2 cellular contexts compared by ENCODE assay signal in the genomic region with DNA sequence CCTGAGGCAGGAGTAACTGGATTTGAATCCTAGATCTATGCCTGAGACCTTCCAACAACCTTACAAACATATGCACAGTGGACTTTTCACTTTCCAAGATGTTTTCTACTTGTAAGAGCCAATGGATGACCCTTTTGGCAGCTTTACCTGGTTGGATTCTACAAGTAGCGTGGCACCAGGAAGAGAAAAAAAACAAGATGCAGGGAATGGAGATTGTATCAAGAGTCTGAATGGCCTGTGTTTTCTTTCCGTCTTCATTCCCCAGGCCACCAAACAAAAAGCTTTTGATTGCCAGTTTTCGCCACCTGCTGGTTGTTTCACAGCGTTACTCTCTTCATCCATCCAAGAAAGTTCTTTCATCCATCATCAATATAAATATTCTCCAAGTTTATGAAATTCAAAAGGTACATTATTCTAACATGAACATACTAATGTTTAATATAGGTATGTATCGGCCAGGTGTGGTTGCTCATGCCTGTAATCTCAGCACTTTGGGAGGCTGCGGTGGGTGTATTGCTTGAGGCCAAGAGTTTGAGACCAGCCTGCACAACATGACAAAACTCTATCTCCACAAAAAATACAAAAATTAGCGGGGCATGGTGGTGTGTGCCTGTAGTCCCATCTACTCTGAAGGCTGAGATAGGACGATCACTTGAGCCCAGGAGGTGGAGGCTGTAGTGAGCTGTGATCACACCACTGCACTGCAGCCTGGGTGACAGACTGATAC.
TF ChIP-seq lines count a peak whose summit lies in the region.

No MANE protein-coding gene starts in this region.

TF ChIP-seq in GM23338, 12 proteins besides CTCF, POLR2A, EP300 and RAD21 (continued from another document):
- TF ChIP-seq, protein P1, sequence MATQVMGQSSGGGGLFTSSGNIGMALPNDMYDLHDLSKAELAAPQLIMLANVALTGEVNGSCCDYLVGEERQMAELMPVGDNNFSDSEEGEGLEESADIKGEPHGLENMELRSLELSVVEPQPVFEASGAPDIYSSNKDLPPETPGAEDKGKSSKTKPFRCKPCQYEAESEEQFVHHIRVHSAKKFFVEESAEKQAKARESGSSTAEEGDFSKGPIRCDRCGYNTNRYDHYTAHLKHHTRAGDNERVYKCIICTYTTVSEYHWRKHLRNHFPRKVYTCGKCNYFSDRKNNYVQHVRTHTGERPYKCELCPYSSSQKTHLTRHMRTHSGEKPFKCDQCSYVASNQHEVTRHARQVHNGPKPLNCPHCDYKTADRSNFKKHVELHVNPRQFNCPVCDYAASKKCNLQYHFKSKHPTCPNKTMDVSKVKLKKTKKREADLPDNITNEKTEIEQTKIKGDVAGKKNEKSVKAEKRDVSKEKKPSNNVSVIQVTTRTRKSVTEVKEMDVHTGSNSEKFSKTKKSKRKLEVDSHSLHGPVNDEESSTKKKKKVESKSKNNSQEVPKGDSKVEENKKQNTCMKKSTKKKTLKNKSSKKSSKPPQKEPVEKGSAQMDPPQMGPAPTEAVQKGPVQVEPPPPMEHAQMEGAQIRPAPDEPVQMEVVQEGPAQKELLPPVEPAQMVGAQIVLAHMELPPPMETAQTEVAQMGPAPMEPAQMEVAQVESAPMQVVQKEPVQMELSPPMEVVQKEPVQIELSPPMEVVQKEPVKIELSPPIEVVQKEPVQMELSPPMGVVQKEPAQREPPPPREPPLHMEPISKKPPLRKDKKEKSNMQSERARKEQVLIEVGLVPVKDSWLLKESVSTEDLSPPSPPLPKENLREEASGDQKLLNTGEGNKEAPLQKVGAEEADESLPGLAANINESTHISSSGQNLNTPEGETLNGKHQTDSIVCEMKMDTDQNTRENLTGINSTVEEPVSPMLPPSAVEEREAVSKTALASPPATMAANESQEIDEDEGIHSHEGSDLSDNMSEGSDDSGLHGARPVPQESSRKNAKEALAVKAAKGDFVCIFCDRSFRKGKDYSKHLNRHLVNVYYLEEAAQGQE (IDR thresholded peaks at IDR 0.05; ENCODE audit: unreplicated experiment): no peak
- TF ChIP-seq, protein P2, sequence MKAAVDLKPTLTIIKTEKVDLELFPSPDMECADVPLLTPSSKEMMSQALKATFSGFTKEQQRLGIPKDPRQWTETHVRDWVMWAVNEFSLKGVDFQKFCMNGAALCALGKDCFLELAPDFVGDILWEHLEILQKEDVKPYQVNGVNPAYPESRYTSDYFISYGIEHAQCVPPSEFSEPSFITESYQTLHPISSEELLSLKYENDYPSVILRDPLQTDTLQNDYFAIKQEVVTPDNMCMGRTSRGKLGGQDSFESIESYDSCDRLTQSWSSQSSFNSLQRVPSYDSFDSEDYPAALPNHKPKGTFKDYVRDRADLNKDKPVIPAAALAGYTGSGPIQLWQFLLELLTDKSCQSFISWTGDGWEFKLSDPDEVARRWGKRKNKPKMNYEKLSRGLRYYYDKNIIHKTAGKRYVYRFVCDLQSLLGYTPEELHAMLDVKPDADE (IDR thresholded peaks at IDR 0.05): no peak
- TF ChIP-seq ZNF331 (CRISPR knock-in tag; IDR thresholded peaks at IDR 0.05; ENCODE audit: low read depth) (no peak), CREB1 (CRISPR knock-in tag; IDR thresholded peaks at IDR 0.05; ENCODE audit: low read depth) (no peak), POLR2AphosphoS5 (IDR thresholded peaks at IDR 0.05; ENCODE audit: low read depth) (no peak), EZH2phosphoT487 (IDR thresholded peaks at IDR 0.05; ENCODE audit: unreplicated experiment) (no peak)

TF ChIP-seq in WTC11, 78 proteins besides CTCF, POLR2A, EP300 and RAD21 (continued from another document):
- TF ChIP-seq, protein P3, sequence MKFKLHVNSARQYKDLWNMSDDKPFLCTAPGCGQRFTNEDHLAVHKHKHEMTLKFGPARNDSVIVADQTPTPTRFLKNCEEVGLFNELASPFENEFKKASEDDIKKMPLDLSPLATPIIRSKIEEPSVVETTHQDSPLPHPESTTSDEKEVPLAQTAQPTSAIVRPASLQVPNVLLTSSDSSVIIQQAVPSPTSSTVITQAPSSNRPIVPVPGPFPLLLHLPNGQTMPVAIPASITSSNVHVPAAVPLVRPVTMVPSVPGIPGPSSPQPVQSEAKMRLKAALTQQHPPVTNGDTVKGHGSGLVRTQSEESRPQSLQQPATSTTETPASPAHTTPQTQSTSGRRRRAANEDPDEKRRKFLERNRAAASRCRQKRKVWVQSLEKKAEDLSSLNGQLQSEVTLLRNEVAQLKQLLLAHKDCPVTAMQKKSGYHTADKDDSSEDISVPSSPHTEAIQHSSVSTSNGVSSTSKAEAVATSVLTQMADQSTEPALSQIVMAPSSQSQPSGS (CRISPR knock-in tag; IDR thresholded peaks at IDR 0.05; ENCODE audit: borderline replicate concordance, low read depth): no peak
- TF ChIP-seq, protein P4, sequence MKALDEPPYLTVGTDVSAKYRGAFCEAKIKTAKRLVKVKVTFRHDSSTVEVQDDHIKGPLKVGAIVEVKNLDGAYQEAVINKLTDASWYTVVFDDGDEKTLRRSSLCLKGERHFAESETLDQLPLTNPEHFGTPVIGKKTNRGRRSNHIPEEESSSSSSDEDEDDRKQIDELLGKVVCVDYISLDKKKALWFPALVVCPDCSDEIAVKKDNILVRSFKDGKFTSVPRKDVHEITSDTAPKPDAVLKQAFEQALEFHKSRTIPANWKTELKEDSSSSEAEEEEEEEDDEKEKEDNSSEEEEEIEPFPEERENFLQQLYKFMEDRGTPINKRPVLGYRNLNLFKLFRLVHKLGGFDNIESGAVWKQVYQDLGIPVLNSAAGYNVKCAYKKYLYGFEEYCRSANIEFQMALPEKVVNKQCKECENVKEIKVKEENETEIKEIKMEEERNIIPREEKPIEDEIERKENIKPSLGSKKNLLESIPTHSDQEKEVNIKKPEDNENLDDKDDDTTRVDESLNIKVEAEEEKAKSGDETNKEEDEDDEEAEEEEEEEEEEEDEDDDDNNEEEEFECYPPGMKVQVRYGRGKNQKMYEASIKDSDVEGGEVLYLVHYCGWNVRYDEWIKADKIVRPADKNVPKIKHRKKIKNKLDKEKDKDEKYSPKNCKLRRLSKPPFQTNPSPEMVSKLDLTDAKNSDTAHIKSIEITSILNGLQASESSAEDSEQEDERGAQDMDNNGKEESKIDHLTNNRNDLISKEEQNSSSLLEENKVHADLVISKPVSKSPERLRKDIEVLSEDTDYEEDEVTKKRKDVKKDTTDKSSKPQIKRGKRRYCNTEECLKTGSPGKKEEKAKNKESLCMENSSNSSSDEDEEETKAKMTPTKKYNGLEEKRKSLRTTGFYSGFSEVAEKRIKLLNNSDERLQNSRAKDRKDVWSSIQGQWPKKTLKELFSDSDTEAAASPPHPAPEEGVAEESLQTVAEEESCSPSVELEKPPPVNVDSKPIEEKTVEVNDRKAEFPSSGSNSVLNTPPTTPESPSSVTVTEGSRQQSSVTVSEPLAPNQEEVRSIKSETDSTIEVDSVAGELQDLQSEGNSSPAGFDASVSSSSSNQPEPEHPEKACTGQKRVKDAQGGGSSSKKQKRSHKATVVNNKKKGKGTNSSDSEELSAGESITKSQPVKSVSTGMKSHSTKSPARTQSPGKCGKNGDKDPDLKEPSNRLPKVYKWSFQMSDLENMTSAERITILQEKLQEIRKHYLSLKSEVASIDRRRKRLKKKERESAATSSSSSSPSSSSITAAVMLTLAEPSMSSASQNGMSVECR (CRISPR knock-in tag; IDR thresholded peaks at IDR 0.05; ENCODE audit: borderline replicate concordance): no peak
- TF ChIP-seq IRF2 (CRISPR knock-in tag; IDR thresholded peaks at IDR 0.05; ENCODE audit: borderline replicate concordance, low read depth): no peak
- TF ChIP-seq, protein P5, sequence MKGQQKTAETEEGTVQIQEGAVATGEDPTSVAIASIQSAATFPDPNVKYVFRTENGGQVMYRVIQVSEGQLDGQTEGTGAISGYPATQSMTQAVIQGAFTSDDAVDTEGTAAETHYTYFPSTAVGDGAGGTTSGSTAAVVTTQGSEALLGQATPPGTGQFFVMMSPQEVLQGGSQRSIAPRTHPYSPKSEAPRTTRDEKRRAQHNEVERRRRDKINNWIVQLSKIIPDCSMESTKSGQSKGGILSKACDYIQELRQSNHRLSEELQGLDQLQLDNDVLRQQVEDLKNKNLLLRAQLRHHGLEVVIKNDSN (CRISPR knock-in tag; IDR thresholded peaks at IDR 0.05): no peak
